1 cellular context compared by ENCODE assay signal in genomic region chr1:2526824-2527552, GRCh38.
TF ChIP-seq lines count a peak whose summit lies in the region.

No MANE protein-coding gene starts in this region.

TF ChIP-seq in K562, 482 proteins besides CTCF, POLR2A, EP300 and RAD21:
- TF ChIP-seq SMARCB1 (IDR thresholded peaks at IDR 0.05; ENCODE audit: insufficient read length, low read depth) (no peak), USF1 (CRISPR knock-in tag; IDR thresholded peaks at IDR 0.05) (peak; percentile 63), VEZF1 (CRISPR knock-in tag; IDR thresholded peaks at IDR 0.05) (no peak), RFX7 (CRISPR knock-in tag; IDR thresholded peaks at IDR 0.05) (no peak), KDM2B (CRISPR knock-in tag; IDR thresholded peaks at IDR 0.05) (0 out of 2 replicates have a peak, but pooled peaks have one; percentile 20), ZNF644 (tag; IDR thresholded peaks at IDR 0.05; ENCODE audit: low read depth) (no peak), GABPB1 (CRISPR knock-in tag; IDR thresholded peaks at IDR 0.05) (no peak), ZNF586 (CRISPR knock-in tag; conservative IDR thresholded peaks at IDR 0.05) (no peak), DNMT1 (IDR thresholded peaks at IDR 0.05) (no peak), NFIC (IDR thresholded peaks at IDR 0.05) (no peak), CEBPG (CRISPR knock-in tag; IDR thresholded peaks at IDR 0.05) (0 out of 2 replicates have a peak, but pooled peaks have one; percentile 24), CEBPG (tag; conservative IDR thresholded peaks at IDR 0.05 in 1 of 2, IDR thresholded peaks at IDR 0.05 in 1 of 2) (no peak), MAX (CRISPR knock-in tag; IDR thresholded peaks at IDR 0.05) (peak; percentile 56; the same call in 1 of the 2 replicates), ZNF165 (CRISPR knock-in tag; IDR thresholded peaks at IDR 0.05; ENCODE audit: borderline replicate concordance) (0 out of 2 replicates have a peak, but pooled peaks have one; percentile 40), MYNN (IDR thresholded peaks at IDR 0.05) (peak; percentile 92), MYNN (CRISPR knock-in tag; IDR thresholded peaks at IDR 0.05) (no peak), NR2C1 (IDR thresholded peaks at IDR 0.05) (no peak), NR2C1 (tag; IDR thresholded peaks at IDR 0.05) (no peak), SMARCA4 (IDR thresholded peaks at IDR 0.05) (no peak), GABPA (tag; conservative IDR thresholded peaks at IDR 0.05; ENCODE audit: low read depth) (no peak)
- TF ChIP-seq, protein P1, sequence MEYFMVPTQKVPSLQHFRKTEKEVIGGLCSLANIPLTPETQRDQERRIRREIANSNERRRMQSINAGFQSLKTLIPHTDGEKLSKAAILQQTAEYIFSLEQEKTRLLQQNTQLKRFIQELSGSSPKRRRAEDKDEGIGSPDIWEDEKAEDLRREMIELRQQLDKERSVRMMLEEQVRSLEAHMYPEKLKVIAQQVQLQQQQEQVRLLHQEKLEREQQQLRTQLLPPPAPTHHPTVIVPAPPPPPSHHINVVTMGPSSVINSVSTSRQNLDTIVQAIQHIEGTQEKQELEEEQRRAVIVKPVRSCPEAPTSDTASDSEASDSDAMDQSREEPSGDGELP (CRISPR knock-in tag; IDR thresholded peaks at IDR 0.05; ENCODE audit: borderline replicate concordance): 0 out of 2 replicates have a peak, but pooled peaks have one; percentile 6
